ENCODE assay signal across 17 cellular contexts in the genomic region with DNA sequence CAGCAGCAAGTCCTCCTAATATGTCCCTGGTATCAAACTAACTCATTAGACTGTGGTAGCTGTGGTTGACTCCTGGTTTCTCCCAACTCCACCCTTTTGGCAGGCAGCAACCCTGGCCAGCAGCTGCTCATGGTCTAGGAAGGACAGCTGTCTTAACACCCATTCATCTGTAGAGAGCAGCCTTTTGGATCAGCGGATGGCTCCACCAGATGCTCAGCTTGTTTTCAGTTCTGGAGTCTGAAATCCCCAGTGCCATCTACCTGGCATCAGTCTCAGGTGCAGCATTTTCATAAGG.
DNase-seq lines count a peak whose midpoint lies in the region.
"Had no signal": no experiment of that assay in that cellular context is flagged by ENCODE, and none has a peak within 500 bp of the region (broad histone marks: within the 10 kb centered on the region; RNA-seq: fewer than 3 reads in every experiment).

No MANE protein-coding gene starts in this region.

- DNase-seq in COLO668 (lab: John Stamatoyannopoulos, UW; ENCODE audit: unreplicated experiment) (peak; percentile 34), H4 (ENCODE audit: low spot score) (peak; percentile 9), NCI-H2171 (lab: John Stamatoyannopoulos, UW) (peak; percentile 88), astrocyte of the hippocampus (ENCODE audit: low read depth, low spot score) (peak; percentile 15), HCEC 1CT (no peak), midbrain (lab: John Stamatoyannopoulos, UW) (no peak), T-helper 9 cell (no peak)
- DNase-seq in stimulated activated CD4-positive, alpha-beta T cell treated with anti-CD3 and anti-CD28 coated beads, Interleukin-2, amount 100 ng/mL, for 24 hours, result no peak
- DNase-seq: activated CD4-positive, alpha-beta T cell treated with anti-CD3 and anti-CD28 coated beads for 1 hour; effector CD4-positive, alpha-beta T cell; H7; heart right ventricle; naive thymus-derived CD8-positive, alpha-beta T cell; NCI-H2081 treated with DMSO at 0.1 percent for 48 hours; stimulated activated CD4-positive, alpha-beta T cell treated with anti-CD3 and anti-CD28 coated beads, Interleukin-4, amount 100 ng/mL, for 4 hours; stimulated activated CD8-positive, alpha-beta memory T cell treated with anti-CD3 and anti-CD28 coated beads, Interleukin-4, amount 100 ng/mL, for 48 hours; T1000 had no signal

Comparison
In these comparisons a context has a peak if more than half of its experiments do, and no peak if none do; other contexts are left out.
1. DNase-seq: peak in COLO668 (single experiment), H4 (single experiment), NCI-H2171 (single experiment) and astrocyte of the hippocampus (single experiment); none in HCEC 1CT (single experiment), midbrain (single experiment), stimulated activated CD4-positive, alpha-beta T cell treated with anti-CD3 and anti-CD28 coated beads, Interleukin-2, amount 100 ng/mL, for 24 hours (0 of 2) and T-helper 9 cell (single experiment).